33 cellular contexts compared by ENCODE assay signal in the genomic region with DNA sequence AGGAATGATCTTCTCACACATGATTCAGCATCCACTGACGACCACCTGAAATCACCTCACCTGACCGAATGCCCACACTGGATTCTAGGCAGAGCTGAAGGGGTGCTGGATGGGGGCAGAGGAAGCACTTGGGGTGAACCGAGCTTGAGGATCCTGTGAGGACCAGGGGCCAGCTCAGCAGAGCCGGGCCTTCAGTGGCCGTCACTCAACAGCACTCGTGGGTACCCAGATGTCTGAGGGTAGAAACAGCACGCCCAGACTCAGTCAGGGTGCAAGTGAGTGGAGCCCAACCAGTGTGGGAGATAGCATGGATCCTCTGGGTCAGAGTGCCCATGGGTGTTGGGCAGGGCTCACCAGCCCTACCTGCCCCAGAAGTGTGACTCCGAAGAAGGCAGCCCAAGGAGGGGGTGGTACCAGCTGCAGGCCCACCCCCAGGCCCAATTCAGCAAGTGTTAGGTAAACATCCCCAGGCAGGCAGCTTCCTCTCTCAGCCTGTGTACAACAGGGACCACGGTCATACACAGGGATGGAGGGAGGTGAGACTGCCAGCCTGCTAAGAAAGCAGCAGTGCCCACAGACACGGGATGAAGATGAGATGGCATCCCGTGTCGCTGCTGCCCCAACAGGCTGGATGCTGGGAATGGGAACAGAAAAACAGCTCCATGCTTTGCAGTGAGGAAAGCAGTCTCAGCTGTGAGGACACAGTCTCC. TPM values are rescaled to one million over a fixed set of nuclear protein-coding genes. Genes with fewer than 3 reads are reported as not detected.
"Had no signal": no experiment of that assay in that cellular context is flagged by ENCODE, and none has a peak within 500 bp of the region (broad histone marks: within the 10 kb centered on the region; RNA-seq: fewer than 3 reads in every experiment).

No MANE protein-coding gene starts in this region.

- H3K27ac ChIP-seq: body of pancreas, breast epithelium, Peyer's patch, SJSA1, VCaP had no signal

- H3K36me3 Mint-ChIP-seq: activated naive CD4-positive, alpha-beta T cell treated with anti-CD3 and anti-CD28 coated beads, Interleukin-2, amount 50 U/mL, for 24 hours; activated naive CD8-positive, alpha-beta T cell treated with anti-CD3 and anti-CD28 coated beads, Interleukin-2, amount 10 ng/mL, durations not matched to agents 7 days and 5 days; T-cell had no signal

- H3K27ac Mint-ChIP-seq: activated B cell treated with CpG ODN at 0.5 μM for 24 hours; activated CD8-positive, alpha-beta T cell treated with anti-CD3 and anti-CD28 coated beads for 36 hours; activated naive CD4-positive, alpha-beta T cell treated with anti-CD3 and anti-CD28 coated beads, Interleukin-2, amount 50 U/mL, for 24 hours; activated naive CD8-positive, alpha-beta T cell treated with anti-CD3 and anti-CD28 coated beads, Interleukin-2, amount 10 ng/mL, durations not matched to agents 7 days and 5 days; activated T-helper 2 cell treated with anti-CD3 and anti-CD28 coated beads, Interferon-gamma antibody, Interleukin-2, Interleukin-4, amounts not matched to agents 10 μg/mL and 5 μg/mL and 100 μg/mL, durations not matched to agents 14 hours and 24 hours and 36 hours; T-cell; T-helper 17 cell had no signal

- H3K4me2 ChIP-seq: SK-N-SH had no signal

- H3K9me3 Mint-ChIP-seq: activated B cell treated with CpG ODN at 0.5 μM for 24 hours; activated CD8-positive, alpha-beta T cell treated with anti-CD3 and anti-CD28 coated beads for 36 hours; activated naive CD4-positive, alpha-beta T cell treated with anti-CD3 and anti-CD28 coated beads, Interleukin-2, amount 50 U/mL, for 24 hours; activated naive CD8-positive, alpha-beta T cell treated with anti-CD3 and anti-CD28 coated beads, Interleukin-2, amount 10 ng/mL, durations not matched to agents 7 days and 5 days; activated T-helper 2 cell treated with anti-CD3 and anti-CD28 coated beads, Interferon-gamma antibody, Interleukin-2, Interleukin-4, amounts not matched to agents 10 μg/mL and 5 μg/mL and 100 μg/mL, durations not matched to agents 14 hours and 24 hours and 36 hours; T-cell had no signal

- H3K4me3 Mint-ChIP-seq: activated B cell treated with CpG ODN at 0.5 μM for 24 hours; activated CD8-positive, alpha-beta T cell treated with anti-CD3 and anti-CD28 coated beads for 36 hours; activated naive CD4-positive, alpha-beta T cell treated with anti-CD3 and anti-CD28 coated beads, Interleukin-2, amount 50 U/mL, for 24 hours; activated naive CD8-positive, alpha-beta T cell treated with anti-CD3 and anti-CD28 coated beads, Interleukin-2, amount 10 ng/mL, durations not matched to agents 7 days and 5 days; T-cell had no signal

- H3K36me3 ChIP-seq: breast epithelium, MG63, Peyer's patch, SJSA1 had no signal

- DNase-seq: activated B cell treated with CpG ODN at 0.5 μM for 24 hours; activated CD4-positive, alpha-beta T cell treated with anti-CD3 and anti-CD28 coated beads for 4 hours; activated CD4-positive, alpha-beta T cell treated with anti-CD3 and anti-CD28 coated beads, Interleukin-2, amount 50 U/mL, for 1 hour; activated CD4-positive, CD25-positive, alpha-beta regulatory T cell treated with anti-CD3 and anti-CD28 coated beads, Interleukin-2, amount 50 U/mL, for 72 hours; activated CD8-positive, alpha-beta T cell treated with anti-CD3 and anti-CD28 coated beads for 36 hours; activated gamma-delta T cell; activated naive CD4-positive, alpha-beta T cell treated with Interleukin-2 at 50 U/mL for 16 hours; activated naive CD8-positive, alpha-beta T cell treated with anti-CD3 and anti-CD28 coated beads, Interleukin-2, amount 10 ng/mL, durations not matched to agents 7 days and 5 days; activated T-cell treated with anti-CD3 and anti-CD28 coated beads, Interleukin-2, amount 50 U/mL, for 1 hour; body of pancreas; Kasumi-1; KG1; MG63; NCI-H1048; NCI-H1105 treated with DMSO at 0.1 percent for 48 hours; NCI-H1436; NCI-H1694 treated with DMSO at 0.1 percent for 48 hours; NCI-H2029; NCI-H345; NCI-H524 treated with DMSO at 0.1 percent for 48 hours; PC-3; Peyer's patch; RPMI8226; SHP77 treated with DMSO at 0.1 percent for 48 hours; SK-N-SH; T-cell; T-helper 17 cell; T-helper 9 cell had no signal

- H3K4me3 ChIP-seq: body of pancreas, breast epithelium, MG63, Peyer's patch, SJSA1 had no signal

- ATAC-seq: activated CD8-positive, alpha-beta T cell treated with anti-CD3 and anti-CD28 coated beads for 36 hours; body of pancreas; PC-3; T-cell; T-helper 17 cell had no signal

- H3K27me3 ChIP-seq: MG63 had no signal

- H3K9ac ChIP-seq: SK-N-SH had no signal

- H3K9me3 ChIP-seq: body of pancreas, breast epithelium, MG63, Peyer's patch, SJSA1, SK-N-SH had no signal

- H3K4me1 ChIP-seq: breast epithelium, Peyer's patch, SJSA1 had no signal

RNA-seq across cellular contexts. Expression of a gene that starts 16.6 kb away (rescaled TPM):
- total RNA-seq: body of pancreas, Peyer's patch, SJSA1 had no signal
- polyA plus RNA-seq: SK-N-SH had no signal

RNA-seq across cellular contexts. Expression of a gene that starts 48.4 kb away (rescaled TPM):
- total RNA-seq: activated B cell treated with CpG ODN at 0.5 μM for 24 hours, SJSA1, T-helper 17 cell had no signal
- polyA plus RNA-seq: SK-N-SH had no signal
